11 cellular contexts compared by ENCODE assay signal in genomic region chr9:116355153-116355827, GRCh38.
DNase-seq lines count a peak whose midpoint lies in the region; ATAC-seq, FAIRE-seq and TF ChIP-seq lines count a peak whose summit lies in the region.
"Had no signal": no experiment of that assay in that cellular context is flagged by ENCODE, and none has a peak within 500 bp of the region (broad histone marks: within the 10 kb centered on the region; RNA-seq: fewer than 3 reads in every experiment).

No MANE protein-coding gene starts in this region.

- peaks cover 11% of the 10 kb centered on the region for H3F3A ChIP-seq in SK-N-SH (replicated peaks; ENCODE audit: insufficient read depth)

- H3K36me3 Mint-ChIP-seq in chondrocyte (ENCODE audit: low read depth) = peaks cover 59% of the 10 kb centered on the region

- no peaks in the 10 kb centered on the region for H3K79me2 ChIP-seq in SK-N-SH (ENCODE audit: insufficient read depth)

- no peaks in the 10 kb centered on the region for H3K27me3 Mint-ChIP-seq in chondrocyte (ENCODE audit: low read depth)

- FAIRE-seq in kidney (lab: Jason Lieb, UNC) (no peak), urothelium cell line (lab: Jason Lieb, UNC) (no peak)

- H3K27ac ChIP-seq in SK-N-SH (ENCODE audit: low read depth in 2 of 2, low read length in 1 of 2) (no peak overlapping the region), aorta (ENCODE audit: low read depth in 1 of 2, low read length in 2 of 2) (peak overlapping the region in 1 of 2 donors; percentile 76), kidney (ENCODE audit: low read depth in 2 of 2, low read length in 2 of 2) (no peak overlapping the region)

- H3K9ac ChIP-seq in SK-N-SH (no peak overlapping the region), kidney (ENCODE audit: low read length in 2 of 2) (no peak overlapping the region)

- POLR2A ChIA-PET in SK-N-SH (lab: Yijun Ruan, JAX) = no interaction called here

- TF ChIP-seq CTCF in SK-N-SH (IDR thresholded peaks at IDR 0.05) (no peak), chondrocyte (IDR thresholded peaks at IDR 0.05) (no peak), kidney (IDR thresholded peaks at IDR 0.05; ENCODE audit: borderline replicate concordance, extremely low read depth, insufficient read depth) (no peak)

- no peak for TF ChIP-seq EP300 in SK-N-SH (IDR thresholded peaks at IDR 0.05; ENCODE audit: borderline replicate concordance in 1 of 2, low read depth in 1 of 2, low read length in 1 of 2)

- no peak overlapping the region for H3K4me3 ChIP-seq in SK-N-SH (ENCODE audit: low read depth in 2 of 2, low read length in 1 of 2)
- no peak overlapping the region for H3K4me3 ChIP-seq in aorta (ENCODE audit: low read length in 2 of 2)
- no peak overlapping the region for H3K4me3 ChIP-seq in kidney (ENCODE audit: low read length in 2 of 2)

- WGBS in SK-N-SH (ENCODE audit: low lambda C conversion rate) = 93% methylated on average over 9 of the region's 9 CpGs
- 4 to 5% methylated on average over 9 of the region's 9 CpGs for WGBS in aorta, 2 donors

- peaks cover 73 to 90% of the 10 kb centered on the region in 2 experiments for H3K36me3 ChIP-seq in SK-N-SH (replicated peaks in 1 of 2; ENCODE audit: control insufficient read depth in 1 of 2, insufficient read depth in 2 of 2, low read length in 1 of 2)
- H3K36me3 ChIP-seq in aorta (ENCODE audit: control insufficient read depth in 1 of 2, insufficient read depth in 2 of 2, low read length in 1 of 2) = peaks cover 0 to 1% of the 10 kb centered on the region in 2 donors
- H3K36me3 ChIP-seq in kidney (ENCODE audit: control insufficient read depth in 1 of 2, insufficient read depth in 2 of 2, low read length in 2 of 2) = peaks cover 0 to 10% of the 10 kb centered on the region in 2 donors

- peaks cover 18% of the 10 kb centered on the region for H3K4me1 Mint-ChIP-seq in chondrocyte (ENCODE audit: low read depth)
- H3K4me1 Mint-ChIP-seq: neural crest cell had no signal

- peak overlapping the region; percentile 33 for H3K27ac Mint-ChIP-seq in chondrocyte (ENCODE audit: unreplicated experiment)

- H4K20me1 ChIP-seq in SK-N-SH (ENCODE audit: insufficient read depth) = peaks cover 20% of the 10 kb centered on the region

- no peaks in the 10 kb centered on the region for H3K9me2 ChIP-seq in SK-N-SH

- H3K27me3 ChIP-seq in SK-N-SH (ENCODE audit: insufficient read depth) (no peaks in the 10 kb centered on the region), aorta (ENCODE audit: control insufficient read depth in 1 of 2, insufficient read depth in 2 of 2, low read length in 1 of 2) (no peaks in the 10 kb centered on the region)

- no peaks in the 10 kb centered on the region for H3K9me3 Mint-ChIP-seq in chondrocyte (ENCODE audit: low read depth)
- H3K9me3 Mint-ChIP-seq: neural crest cell had no signal

- no peak for TF ChIP-seq RAD21 in SK-N-SH (IDR thresholded peaks at IDR 0.05; ENCODE audit: low read length)

- no peaks in the 10 kb centered on the region for H3K9me3 ChIP-seq in SK-N-SH
- no peaks in the 10 kb centered on the region for H3K9me3 ChIP-seq in aorta (ENCODE audit: control insufficient read depth, low read length)
- no peaks in the 10 kb centered on the region for H3K9me3 ChIP-seq in kidney (ENCODE audit: control insufficient read depth in 1 of 2, low read length in 2 of 2)

- H3K4me1 ChIP-seq in SK-N-SH (ENCODE audit: control insufficient read depth in 1 of 2, insufficient read depth in 2 of 2, low read depth in 1 of 2, low read length in 1 of 2) (no peaks in the 10 kb centered on the region; a peak in 1 of 4 replicates), aorta (ENCODE audit: control insufficient read depth in 1 of 2, insufficient read depth in 2 of 2, low read length in 2 of 2) (no peaks in the 10 kb centered on the region), kidney (ENCODE audit: control insufficient read depth in 1 of 2, insufficient read depth in 1 of 2, low read depth in 1 of 2, low read length in 2 of 2) (no peaks in the 10 kb centered on the region)

- intact Hi-C loops in aorta (cut with DNase I) (no loop called here), kidney (cut with DNase I) (no loop called here)

- H2AFZ ChIP-seq in SK-N-SH (ENCODE audit: low read depth) = no peak overlapping the region

- H3K4me3 Mint-ChIP-seq in chondrocyte (ENCODE audit: unreplicated experiment) = no peak overlapping the region
- H3K4me3 Mint-ChIP-seq: neural crest cell had no signal

- no peak overlapping the region for H3K4me2 ChIP-seq in SK-N-SH

- ATAC-seq in SK-N-SH treated with all-trans-retinoic acid at 6 μM for 48 hours (no peak), left lobe of liver (peak; percentile 19), aorta (ENCODE audit: low FRiP score) (peak; percentile 73)

- DNase-seq in SK-N-SH = no peak
- no peak for DNase-seq in chondrocyte (ENCODE audit: low spot score)
- no peak for DNase-seq in left lobe of liver (ENCODE audit: low spot score)
- no peak for DNase-seq in aorta
- no peak for DNase-seq in kidney
- no peak for DNase-seq in Kasumi-1 (lab: John Stamatoyannopoulos, UW)
- DNase-seq in urothelium cell line (ENCODE audit: low spot score) = no peak
- DNase-seq: NCI-H1694 treated with DMSO at 0.1 percent for 48 hours, T-helper 2 cell had no signal

- CTCF ChIA-PET in SK-N-SH (lab: Yijun Ruan, JAX) = interaction anchor here (1.0 kb wide), 1 partner anchor 10 kb away, joined by 4 read pairs; no protein-coding TSS in a partner anchor

TF ChIP-seq in SK-N-SH, 30 proteins besides CTCF, POLR2A, EP300 and RAD21 (continues in another document):
- TF ChIP-seq JUND (IDR thresholded peaks at IDR 0.05) (no peak), REST (IDR thresholded peaks at IDR 0.05; ENCODE audit: low read depth, low read length) (peak; percentile 70; the same call in 1 of the 2 replicates), MAX (IDR thresholded peaks at IDR 0.05; ENCODE audit: low read depth) (no peak)

TF ChIP-seq in SK-N-SH treated with all-trans-retinoic acid at 6 μM for 48 hours, 23 proteins besides CTCF, POLR2A, EP300 and RAD21 (continues in another document):
- TF ChIP-seq CSRNP3 (CRISPR knock-in tag; IDR thresholded peaks at IDR 0.05) (no peak), ZC3H10 (CRISPR knock-in tag; IDR thresholded peaks at IDR 0.05) (no peak), TOX (CRISPR knock-in tag; IDR thresholded peaks at IDR 0.05; ENCODE audit: borderline replicate concordance) (no peak), BACH2 (CRISPR knock-in tag; IDR thresholded peaks at IDR 0.05; ENCODE audit: borderline replicate concordance) (no peak), PATZ1 (CRISPR knock-in tag; IDR thresholded peaks at IDR 0.05; ENCODE audit: borderline replicate concordance) (no peak), TSHZ2 (CRISPR knock-in tag; IDR thresholded peaks at IDR 0.05) (no peak), GLIS3 (CRISPR knock-in tag; IDR thresholded peaks at IDR 0.05) (no peak), ESRRG (CRISPR knock-in tag; IDR thresholded peaks at IDR 0.05) (no peak)
